In genomic region chr4:135382280-135382679, GRCh38 we compare ENCODE assay signal across 19 cellular contexts.
"Had no signal": no experiment of that assay in that cellular context is flagged by ENCODE, and none has a peak within 500 bp of the region (broad histone marks: within the 10 kb centered on the region; RNA-seq: fewer than 3 reads in every experiment).

No MANE protein-coding gene starts in this region.

- H3K27ac Mint-ChIP-seq: activated CD4-positive, alpha-beta T cell treated with anti-CD3 and anti-CD28 coated beads, Interleukin-2, amount 10 ng/mL, durations not matched to agents 7 days and 5 days; activated CD8-positive, alpha-beta T cell treated with anti-CD3 and anti-CD28 coated beads, Interleukin-2, amount 10 ng/mL, durations not matched to agents 7 days and 5 days; mesothelial cell of epicardium; natural killer cell treated with Interleukin-12 subunit alpha and Interleukin-12 subunit beta and Interleukin-15 and Interleukin-18, amount 100 ng/mL, for 72 hours; stimulated activated effector memory CD8-positive, alpha-beta T cell treated with anti-CD3 and anti-CD28 coated beads, Interleukin-12 subunit alpha, Interleukin-12 subunit beta, amount 100 ng/mL, for 72 hours had no signal

- H3K27me3 Mint-ChIP-seq: activated CD4-positive, alpha-beta T cell treated with anti-CD3 and anti-CD28 coated beads, Interleukin-2, amount 10 ng/mL, durations not matched to agents 7 days and 5 days; natural killer cell treated with Interleukin-12 subunit alpha and Interleukin-12 subunit beta and Interleukin-15 and Interleukin-18, amount 100 ng/mL, for 72 hours had no signal

- H3K36me3 Mint-ChIP-seq: stimulated activated effector memory CD8-positive, alpha-beta T cell treated with anti-CD3 and anti-CD28 coated beads, Interleukin-12 subunit alpha, Interleukin-12 subunit beta, amount 100 ng/mL, for 72 hours had no signal

- H3K36me3 ChIP-seq: cardiac muscle cell, lower lobe of right lung, sigmoid colon, stomach had no signal

- H3K9me3 ChIP-seq: lower lobe of right lung, sigmoid colon had no signal

- DNase-seq: activated CD4-positive, alpha-beta T cell treated with anti-CD3 and anti-CD28 coated beads, Interleukin-2, amount 10 ng/mL, durations not matched to agents 7 days and 5 days; activated CD8-positive, alpha-beta T cell treated with anti-CD3 and anti-CD28 coated beads, Interleukin-2, amount 10 ng/mL, durations not matched to agents 7 days and 5 days; activated effector memory CD4-positive, alpha-beta T cell treated with Interleukin-2 at 50 U/mL for 16 hours; activated naive CD4-positive, alpha-beta T cell treated with anti-CD3 and anti-CD28 coated beads, Interleukin-2, amount 50 U/mL, for 16 hours; activated T-cell treated with anti-CD3 and anti-CD28 coated beads, Interleukin-2, amount 50 U/mL, for 4 hours; dorsolateral prefrontal cortex; foreskin fibroblast; lower lobe of right lung; sigmoid colon; stimulated activated CD4-positive, alpha-beta T cell treated with anti-CD3 and anti-CD28 coated beads, Interleukin-4, amount 100 ng/mL, for 24 hours; stomach; T-helper 9 cell; trophoblast cell had no signal

- H3K4me3 Mint-ChIP-seq: activated CD4-positive, alpha-beta T cell treated with anti-CD3 and anti-CD28 coated beads, Interleukin-2, amount 10 ng/mL, durations not matched to agents 7 days and 5 days; activated CD8-positive, alpha-beta T cell treated with anti-CD3 and anti-CD28 coated beads, Interleukin-2, amount 10 ng/mL, durations not matched to agents 7 days and 5 days; activated T-cell treated with anti-CD3 and anti-CD28 coated beads, Interleukin-2, amount 50 U/mL, for 4 hours; mesothelial cell of epicardium; natural killer cell treated with Interleukin-12 subunit alpha and Interleukin-12 subunit beta and Interleukin-15 and Interleukin-18, amount 100 ng/mL, for 72 hours; stimulated activated effector memory CD8-positive, alpha-beta T cell treated with anti-CD3 and anti-CD28 coated beads, Interleukin-12 subunit alpha, Interleukin-12 subunit beta, amount 100 ng/mL, for 72 hours had no signal

- H3K27ac ChIP-seq: cardiac muscle cell, dorsolateral prefrontal cortex, epithelial cell of prostate, hepatocyte, lower lobe of right lung, sigmoid colon, stomach had no signal

- H3K4me1 ChIP-seq: lower lobe of right lung, sigmoid colon, stomach had no signal

- H3K27me3 ChIP-seq: cardiac muscle cell, hepatocyte, sigmoid colon, stomach had no signal

- H3K4me3 ChIP-seq: cardiac muscle cell, dorsolateral prefrontal cortex, hepatocyte, lower lobe of right lung, sigmoid colon, stomach had no signal

- H3K4me1 Mint-ChIP-seq: activated CD4-positive, alpha-beta T cell treated with anti-CD3 and anti-CD28 coated beads, Interleukin-2, amount 10 ng/mL, durations not matched to agents 7 days and 5 days; mesothelial cell of epicardium; stimulated activated effector memory CD8-positive, alpha-beta T cell treated with anti-CD3 and anti-CD28 coated beads, Interleukin-12 subunit alpha, Interleukin-12 subunit beta, amount 100 ng/mL, for 72 hours had no signal
